11 cellular contexts compared by ENCODE assay signal in genomic region chr6:165511807-165512206, GRCh38.
DNase-seq lines count a peak whose midpoint lies in the region; ATAC-seq lines count a peak whose summit lies in the region.
"Had no signal": no experiment of that assay in that cellular context is flagged by ENCODE, and none has a peak within 500 bp of the region (broad histone marks: within the 10 kb centered on the region; RNA-seq: fewer than 3 reads in every experiment).

No MANE protein-coding gene starts in this region.

- H3K4me3 Mint-ChIP-seq in activated T-cell treated with anti-CD3 and anti-CD28 coated beads, Interleukin-2, amount 50 U/mL, for 72 hours: peak overlapping the region in 1 of 2 donors; percentile 5
- no peak overlapping the region for H3K4me3 Mint-ChIP-seq in activated T-cell treated with anti-CD3 and anti-CD28 coated beads, Interleukin-2, amount 50 U/mL, for 24 hours
- H3K4me3 Mint-ChIP-seq in stimulated activated naive CD8-positive, alpha-beta T cell treated with anti-CD3 and anti-CD28 coated beads, Interleukin-15, amount 100 ng/mL, for 72 hours: peak overlapping the region in 1 of 2 donors; percentile 44

- no peaks in the 10 kb centered on the region for H3K36me3 Mint-ChIP-seq in activated T-cell treated with anti-CD3 and anti-CD28 coated beads, Interleukin-2, amount 50 U/mL, for 72 hours (ENCODE audit: insufficient read depth in 2 of 2)
- no peaks in the 10 kb centered on the region for H3K36me3 Mint-ChIP-seq in activated T-cell treated with anti-CD3 and anti-CD28 coated beads, Interleukin-2, amount 50 U/mL, for 24 hours (ENCODE audit: low read depth)

- H3K27me3 Mint-ChIP-seq in activated T-cell treated with anti-CD3 and anti-CD28 coated beads, Interleukin-2, amount 50 U/mL, for 72 hours (ENCODE audit: low read depth): no peaks in the 10 kb centered on the region
- H3K27me3 Mint-ChIP-seq in activated T-cell treated with anti-CD3 and anti-CD28 coated beads, Interleukin-2, amount 50 U/mL, for 24 hours: no peaks in the 10 kb centered on the region
- no peaks in the 10 kb centered on the region for H3K27me3 Mint-ChIP-seq in stimulated activated naive CD8-positive, alpha-beta T cell treated with anti-CD3 and anti-CD28 coated beads, Interleukin-15, amount 100 ng/mL, for 72 hours

- DNase-seq in activated T-cell treated with anti-CD3 and anti-CD28 coated beads, Interleukin-2, amount 50 U/mL, for 72 hours: no peak
- no peak for DNase-seq in activated T-cell treated with anti-CD3 and anti-CD28 coated beads, Interleukin-2, amount 50 U/mL, for 24 hours
- DNase-seq in stimulated activated naive CD8-positive, alpha-beta T cell treated with anti-CD3 and anti-CD28 coated beads, Interleukin-15, amount 100 ng/mL, for 72 hours: no peak
- DNase-seq in Ammon's horn (ENCODE audit: low spot score) (no peak), DMS114 treated with DMSO at 0.1 percent for 48 hours (lab: John Stamatoyannopoulos, UW; ENCODE audit: unreplicated experiment) (no peak), HT-29 (ENCODE audit: low spot score) (no peak)
- DNase-seq: aorta, DMS153, NCI-H1417 had no signal

- peak overlapping the region; percentile 8 for H3K27ac Mint-ChIP-seq in activated T-cell treated with anti-CD3 and anti-CD28 coated beads, Interleukin-2, amount 50 U/mL, for 72 hours
- H3K27ac Mint-ChIP-seq in activated T-cell treated with anti-CD3 and anti-CD28 coated beads, Interleukin-2, amount 50 U/mL, for 24 hours: no peak overlapping the region
- H3K27ac Mint-ChIP-seq in stimulated activated naive CD8-positive, alpha-beta T cell treated with anti-CD3 and anti-CD28 coated beads, Interleukin-15, amount 100 ng/mL, for 72 hours: peak overlapping the region; percentile 3 to 52

- peak; percentile 86 to 87 for ATAC-seq in activated T-cell treated with anti-CD3 and anti-CD28 coated beads, Interleukin-2, amount 50 U/mL, for 72 hours (replicated peaks in 1 of 2)
- ATAC-seq in GM21786 (IDR thresholded peaks at IDR 0.05; ENCODE audit: unreplicated experiment): peak; percentile 94
- ATAC-seq in HG03159 (IDR thresholded peaks at IDR 0.05; ENCODE audit: unreplicated experiment): peak; percentile 95
- ATAC-seq in stimulated activated naive CD8-positive, alpha-beta T cell treated with anti-CD3 and anti-CD28 coated beads, Interleukin-15, amount 100 ng/mL, for 72 hours: peak; percentile 75

- H3K9me3 Mint-ChIP-seq in activated T-cell treated with anti-CD3 and anti-CD28 coated beads, Interleukin-2, amount 50 U/mL, for 72 hours: peaks cover 0 to 2% of the 10 kb centered on the region in 2 donors
- no peaks in the 10 kb centered on the region for H3K9me3 Mint-ChIP-seq in activated T-cell treated with anti-CD3 and anti-CD28 coated beads, Interleukin-2, amount 50 U/mL, for 24 hours
- H3K9me3 Mint-ChIP-seq in stimulated activated naive CD8-positive, alpha-beta T cell treated with anti-CD3 and anti-CD28 coated beads, Interleukin-15, amount 100 ng/mL, for 72 hours: peaks cover 0 to 16% of the 10 kb centered on the region in 2 donors

- H3K4me1 Mint-ChIP-seq in activated T-cell treated with anti-CD3 and anti-CD28 coated beads, Interleukin-2, amount 50 U/mL, for 72 hours (ENCODE audit: low read depth): peaks cover 7% of the 10 kb centered on the region
- H3K4me1 Mint-ChIP-seq in activated T-cell treated with anti-CD3 and anti-CD28 coated beads, Interleukin-2, amount 50 U/mL, for 24 hours (ENCODE audit: low read depth): peaks cover 3% of the 10 kb centered on the region
- peaks cover 12% of the 10 kb centered on the region for H3K4me1 Mint-ChIP-seq in stimulated activated naive CD8-positive, alpha-beta T cell treated with anti-CD3 and anti-CD28 coated beads, Interleukin-15, amount 100 ng/mL, for 72 hours
